In genomic region chr20:51528263-51529026, GRCh38 we compare ENCODE assay signal across 8 cellular contexts. TPM values are rescaled to one million over a fixed set of nuclear protein-coding genes. Genes with fewer than 3 reads are reported as not detected.
A peak's percentile ranks its signal among the peaks of the same experiment; 100 is the strongest.
DNase-seq lines count a peak whose midpoint lies in the region; ATAC-seq and TF ChIP-seq lines count a peak whose summit lies in the region.
"Had no signal": no experiment of that assay in that cellular context is flagged by ENCODE, and none has a peak within 500 bp of the region (broad histone marks: within the 10 kb centered on the region; RNA-seq: fewer than 3 reads in every experiment).

No MANE protein-coding gene starts in this region.

- H3K9me2 ChIP-seq in hepatocyte (replicated peaks; ENCODE audit: insufficient read depth): no peaks in the 10 kb centered on the region

- H2AFZ ChIP-seq in hepatocyte: no peak overlapping the region

- peak overlapping the region; percentile 24 to 64 for H3K4me3 Mint-ChIP-seq in stimulated activated naive B cell treated with anti-CD40 and anti-IgM and Interleukin-4, amounts not matched to agents 10 μg/mL and 1 μg/mL and 100 μg/mL, for 72 hours
- no peak overlapping the region for H3K4me3 Mint-ChIP-seq in nephron progenitor cell

- peak; percentile 31 for ATAC-seq in HG02759 (IDR thresholded peaks at IDR 0.05; ENCODE audit: unreplicated experiment)
- ATAC-seq in stimulated activated naive B cell treated with anti-CD40 and anti-IgM and Interleukin-4, amounts not matched to agents 10 μg/mL and 1 μg/mL and 100 μg/mL, for 72 hours (replicated peaks): peak; percentile 44 to 45

- H3K4me1 Mint-ChIP-seq in stimulated activated naive B cell treated with anti-CD40 and anti-IgM and Interleukin-4, amounts not matched to agents 10 μg/mL and 1 μg/mL and 100 μg/mL, for 72 hours: peaks cover 74 to 93% of the 10 kb centered on the region in 2 donors
- H3K4me1 Mint-ChIP-seq in nephron progenitor cell: peaks cover 53% of the 10 kb centered on the region

- TF ChIP-seq CTCF in hepatocyte (IDR thresholded peaks at IDR 0.05; ENCODE audit: poor library complexity): no peak
- TF ChIP-seq CTCF in nephron progenitor cell (IDR thresholded peaks at IDR 0.05): no peak

- no peak overlapping the region for H3K4me3 ChIP-seq in hepatocyte

- peaks cover 26 to 57% of the 10 kb centered on the region in 2 donors for H3K36me3 Mint-ChIP-seq in stimulated activated naive B cell treated with anti-CD40 and anti-IgM and Interleukin-4, amounts not matched to agents 10 μg/mL and 1 μg/mL and 100 μg/mL, for 72 hours
- no peaks in the 10 kb centered on the region for H3K36me3 Mint-ChIP-seq in nephron progenitor cell (ENCODE audit: low read depth)

- H3K9me3 Mint-ChIP-seq in stimulated activated naive B cell treated with anti-CD40 and anti-IgM and Interleukin-4, amounts not matched to agents 10 μg/mL and 1 μg/mL and 100 μg/mL, for 72 hours: no peaks in the 10 kb centered on the region
- H3K9me3 Mint-ChIP-seq in nephron progenitor cell: no peaks in the 10 kb centered on the region

- no peaks in the 10 kb centered on the region for H4K20me1 ChIP-seq in hepatocyte (ENCODE audit: insufficient read depth, poor library complexity, severe bottlenecking)

- 54% methylated on average over 7 of the region's 7 CpGs for WGBS in hepatocyte (ENCODE audit: low lambda C conversion rate, missing lambda C conversion rate)

- no peaks in the 10 kb centered on the region for H3K27me3 ChIP-seq in hepatocyte

- H3K9me3 ChIP-seq in hepatocyte (ENCODE audit: low read depth): no peaks in the 10 kb centered on the region

- H3K4me2 ChIP-seq in hepatocyte: peak overlapping the region; percentile 67

- no peaks in the 10 kb centered on the region for H3K36me3 ChIP-seq in hepatocyte (replicated peaks; ENCODE audit: insufficient read depth, low read depth)

- peaks cover 45% of the 10 kb centered on the region for H3K79me2 ChIP-seq in hepatocyte

- H3K27ac ChIP-seq in hepatocyte (peak overlapping the region; percentile 38), substantia nigra (ENCODE audit: low read depth, low read length, poor library complexity, severe bottlenecking) (no peak overlapping the region)

- H3K4me1 ChIP-seq in hepatocyte (ENCODE audit: insufficient read depth): peaks cover 12% of the 10 kb centered on the region

- no peaks in the 10 kb centered on the region for H3K27me3 Mint-ChIP-seq in stimulated activated naive B cell treated with anti-CD40 and anti-IgM and Interleukin-4, amounts not matched to agents 10 μg/mL and 1 μg/mL and 100 μg/mL, for 72 hours
- peaks cover 3% of the 10 kb centered on the region for H3K27me3 Mint-ChIP-seq in nephron progenitor cell (ENCODE audit: low read depth, poor library complexity)

- H3K27ac Mint-ChIP-seq in stimulated activated naive B cell treated with anti-CD40 and anti-IgM and Interleukin-4, amounts not matched to agents 10 μg/mL and 1 μg/mL and 100 μg/mL, for 72 hours: peak overlapping the region; percentile 92
- H3K27ac Mint-ChIP-seq in nephron progenitor cell: no peak overlapping the region

- peak; percentile 60 to 76 for DNase-seq in activated CD4-positive, alpha-beta T cell treated with anti-CD3 and anti-CD28 coated beads, Interleukin-2, amount 50 U/mL, for 48 hours
- DNase-seq in hepatocyte (ENCODE audit: low spot score) (no peak), HuH-7.5 (ENCODE audit: low spot score) (no peak), nephron progenitor cell (no peak), substantia nigra (lab: John Stamatoyannopoulos, UW) (no peak)
- peak; percentile 40 for DNase-seq in stimulated activated naive B cell treated with anti-CD40 and anti-IgM and Interleukin-4, amounts not matched to agents 10 μg/mL and 1 μg/mL and 100 μg/mL, for 72 hours
- DNase-seq: NCI-H1092 had no signal

RNA-seq across cellular contexts. Expression of gene NFATC2, which starts 14.1 kb away (rescaled TPM):
- 4.4 and 4.9 TPM in 2 replicates for total RNA-seq in hepatocyte
- polyA plus RNA-seq in hepatocyte: 8.3 and 10.3 TPM in 2 replicates

Comparison
In these comparisons a context has a peak if more than half of its experiments do, and no peak if none do; other contexts are left out.
1. DNase-seq: peak in activated CD4-positive, alpha-beta T cell treated with anti-CD3 and anti-CD28 coated beads, Interleukin-2, amount 50 U/mL, for 48 hours (2 of 2) and stimulated activated naive B cell treated with anti-CD40 and anti-IgM and Interleukin-4, amounts not matched to agents 10 μg/mL and 1 μg/mL and 100 μg/mL, for 72 hours (single experiment); none in hepatocyte (single experiment), HuH-7.5 (single experiment), nephron progenitor cell (single experiment) and substantia nigra (0 of 49).